ENCODE assay signal across 21 cellular contexts in the genomic region with DNA sequence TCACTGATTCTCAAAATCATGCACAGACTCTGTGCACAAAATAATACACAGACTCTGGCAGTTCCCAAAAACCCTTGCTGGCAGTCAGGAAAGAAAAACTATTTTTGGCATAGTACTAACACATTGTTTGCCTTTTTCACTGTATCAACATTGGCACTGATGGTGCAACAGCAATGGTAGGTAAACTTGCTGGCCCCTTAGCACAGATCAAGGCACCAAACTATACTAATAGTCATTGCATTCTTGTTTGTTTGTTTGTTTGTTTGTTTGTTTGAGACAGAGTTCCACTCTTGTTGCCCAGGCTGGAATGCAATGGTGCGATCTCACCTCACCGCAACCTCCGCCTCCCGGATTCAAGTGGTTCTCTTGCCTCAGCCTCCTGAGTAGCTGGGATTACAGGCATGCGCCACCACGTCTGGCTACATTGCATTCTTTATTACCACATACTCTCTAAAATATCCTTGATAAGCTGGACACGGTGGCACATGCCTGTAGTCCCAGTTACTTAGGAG.
"Had no signal": no experiment of that assay in that cellular context is flagged by ENCODE, and none has a peak within 500 bp of the region (broad histone marks: within the 10 kb centered on the region; RNA-seq: fewer than 3 reads in every experiment).

No MANE protein-coding gene starts in this region.

- H3K9me3 ChIP-seq: adrenal gland, ascending aorta, colonic mucosa, esophagus muscularis mucosa, spleen, testis had no signal

- H3K4me1 ChIP-seq: adrenal gland, ascending aorta, colonic mucosa, esophagus muscularis mucosa, spleen, testis had no signal

- H3K4me3 ChIP-seq: adrenal gland, ascending aorta, colonic mucosa, dorsolateral prefrontal cortex, esophagus muscularis mucosa, neural progenitor cell, spleen, testis had no signal

- H3K9ac ChIP-seq: neural progenitor cell had no signal

- DNase-seq: activated B cell treated with CpG ODN at 0.5 μM for 24 hours; activated CD4-positive, alpha-beta T cell treated with anti-CD3 and anti-CD28 coated beads for 36 hours; activated CD4-positive, alpha-beta T cell treated with anti-CD3 and anti-CD28 coated beads, Interleukin-2, amount 50 U/mL, for 4 hours; activated CD8-positive, alpha-beta memory T cell treated with anti-CD3 and anti-CD28 coated beads for 24 hours; activated CD8-positive, alpha-beta memory T cell treated with anti-CD3 and anti-CD28 coated beads, Interleukin-2, amount 50 U/mL, for 4 hours; activated T-cell treated with anti-CD3 and anti-CD28 coated beads, Interleukin-2, amount 50 U/mL, for 24 hours; adrenal gland; colonic mucosa; dorsolateral prefrontal cortex; glutamatergic neuron; hypothalamus; naive thymus-derived CD4-positive, alpha-beta T cell; spleen; stimulated activated CD4-positive, alpha-beta T cell treated with anti-CD3 and anti-CD28 coated beads, Interleukin-4, amount 100 ng/mL, for 1 hour; stimulated activated naive CD4-positive, alpha-beta T cell; T-helper 9 cell; testis had no signal

- H3K36me3 ChIP-seq: adrenal gland, ascending aorta, colonic mucosa, esophagus muscularis mucosa, neural progenitor cell, spleen had no signal

- ATAC-seq: activated CD4-positive, alpha-beta T cell treated with anti-CD3 and anti-CD28 coated beads for 36 hours; activated T-helper 17 cell treated with anti-CD3 and anti-CD28 coated beads, Interleukin-2, amount 50 U/mL, for 72 hours; naive thymus-derived CD4-positive, alpha-beta T cell had no signal

- H3K27me3 ChIP-seq: adrenal gland, ascending aorta, colonic mucosa, esophagus muscularis mucosa, testis had no signal

- H3K27ac ChIP-seq: adrenal gland, ascending aorta, colonic mucosa, dorsolateral prefrontal cortex, esophagus muscularis mucosa, neural progenitor cell, spleen, testis had no signal
